In the genomic region with DNA sequence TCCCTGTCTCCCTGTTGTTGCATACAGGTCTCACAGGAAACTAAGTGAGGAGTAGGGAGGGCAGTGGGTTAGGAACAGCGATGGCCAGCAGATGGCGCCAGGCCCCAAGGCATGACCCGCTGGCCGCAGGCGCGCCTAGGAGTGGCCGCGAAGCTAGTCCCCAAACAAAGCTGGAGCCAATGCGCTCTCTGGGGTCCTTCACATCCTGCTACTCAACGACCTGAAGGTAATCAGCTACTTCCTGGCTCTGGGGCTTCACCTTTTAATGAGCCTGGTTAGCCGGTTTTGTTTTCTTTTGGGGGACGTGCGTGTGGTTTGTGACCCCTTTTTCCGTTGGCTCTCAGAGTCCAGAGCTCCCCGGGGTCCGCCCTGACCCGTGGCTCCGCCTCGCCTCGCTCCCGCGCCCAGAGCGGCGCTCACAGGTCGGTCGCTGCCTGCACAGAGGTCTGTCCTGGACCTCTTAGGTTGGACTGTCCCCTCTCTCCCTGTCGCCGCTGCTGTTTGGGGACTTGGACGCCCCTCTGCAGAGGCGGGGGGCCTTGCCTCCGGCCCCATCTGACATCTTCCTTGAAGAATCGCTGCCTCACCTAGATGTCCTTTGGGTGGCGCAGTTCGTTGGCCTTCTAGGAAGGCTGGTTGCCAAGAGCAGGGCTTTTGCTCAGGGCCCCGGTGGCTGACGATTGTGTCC, we compare ENCODE assay signal across 8 cellular contexts.
DNase-seq lines count a peak whose midpoint lies in the region; ATAC-seq lines count a peak whose summit lies in the region.

No MANE protein-coding gene starts in this region.

- DNase-seq in AML-193 (lab: John Stamatoyannopoulos, UW) (peak; percentile 80 to 84), NCI-H82 treated with DMSO at 0.1 percent for 48 hours (lab: John Stamatoyannopoulos, UW; ENCODE audit: unreplicated experiment) (peak; percentile 53), mesenteric fat pad (ENCODE audit: low spot score) (peak; percentile 93)
- DNase-seq in activated CD8-positive, alpha-beta memory T cell treated with anti-CD3 and anti-CD28 coated beads for 4 hours (ENCODE audit: low read depth in 2 of 2): peak; percentile 52 to 54
- peak; percentile 56 for DNase-seq in stimulated activated CD8-positive, alpha-beta memory T cell treated with anti-CD3 and anti-CD28 coated beads, Interleukin-12 subunit alpha, Interleukin-12 subunit beta, amount 100 ng/mL, for 4 hours (ENCODE audit: low read depth)

- H3K27me3 ChIP-seq in endocrine pancreas (ENCODE audit: control insufficient read depth, insufficient read depth, low read length): no peaks in the 10 kb centered on the region

- H3K9me3 ChIP-seq in endocrine pancreas (ENCODE audit: control insufficient read depth, low read length): no peaks in the 10 kb centered on the region

- H3K4me1 ChIP-seq in endocrine pancreas (ENCODE audit: control insufficient read depth, insufficient read depth, low read length): no peaks in the 10 kb centered on the region

- H3K4me3 ChIP-seq in endocrine pancreas (ENCODE audit: control insufficient read depth, insufficient read depth, low read length): peak overlapping the region; percentile 5

- ATAC-seq in GM18868 (IDR thresholded peaks at IDR 0.05; ENCODE audit: unreplicated experiment) (peak; percentile 84), HG03432 (IDR thresholded peaks at IDR 0.05; ENCODE audit: unreplicated experiment) (peak; percentile 92)

- H3K36me3 ChIP-seq in endocrine pancreas (ENCODE audit: control insufficient read depth, insufficient read depth, low read length): no peaks in the 10 kb centered on the region

- H3K9ac ChIP-seq in endocrine pancreas (ENCODE audit: control insufficient read depth, insufficient read depth, low read length): peak overlapping the region; percentile 22

Comparison
In these comparisons a context has a peak if more than half of its experiments do, and no peak if none do; other contexts are left out.
1. Peak in every context shown above with its lines: DNase-seq, ATAC-seq and H3K4me3 ChIP-seq.